Comparison of ENCODE assay signal across 21 cellular contexts in genomic region chr17:27503636-27504035, GRCh38. TPM values are rescaled to one million over a fixed set of nuclear protein-coding genes. Genes with fewer than 3 reads are reported as not detected.
DNase-seq lines count a peak whose midpoint lies in the region; ATAC-seq, FAIRE-seq and TF ChIP-seq lines count a peak whose summit lies in the region.
"Had no signal": no experiment of that assay in that cellular context is flagged by ENCODE, and none has a peak within 500 bp of the region (broad histone marks: within the 10 kb centered on the region; RNA-seq: fewer than 3 reads in every experiment).

No MANE protein-coding gene starts in this region.

- no peaks in the 10 kb centered on the region for H3K27me3 ChIP-seq in H1 (replicated peaks in 1 of 4; ENCODE audit: control insufficient read depth in 3 of 4, extremely low read depth in 1 of 4, insufficient read depth in 3 of 4, low read length in 3 of 4)

- H3K4me3 Mint-ChIP-seq in stimulated activated naive CD8-positive, alpha-beta T cell treated with anti-CD3 and anti-CD28 coated beads, Interleukin-15, Interleukin-2, amounts not matched to agents 100 ng/mL and 50 ng/mL, for 24 hours, result no peak overlapping the region
- H3K4me3 Mint-ChIP-seq in osteocyte (ENCODE audit: unreplicated experiment) (no peak overlapping the region), type B pancreatic cell (peak overlapping the region; percentile 9)
- H3K4me3 Mint-ChIP-seq: CD4-positive, alpha-beta T cell had no signal

- no peak overlapping the region for H4K5ac ChIP-seq in H1 (ENCODE audit: insufficient read length, low read depth, low read length)

- POLR2A ChIA-PET in H1 (lab: Charles Lee; ENCODE audit: partially characterized antibody), result no interaction called here

- no peak overlapping the region for H3K9ac ChIP-seq in H1 (replicated peaks in 1 of 4; ENCODE audit: extremely low read depth in 1 of 4, low read depth in 3 of 4, low read length in 3 of 4)

- ATAC-seq in stimulated activated naive CD8-positive, alpha-beta T cell treated with anti-CD3 and anti-CD28 coated beads, Interleukin-15, Interleukin-2, amounts not matched to agents 100 U/mL and 50 U/mL, for 24 hours, result no peak
- no peak for ATAC-seq in HG02678 (IDR thresholded peaks at IDR 0.05; ENCODE audit: unreplicated experiment)
- no peak for ATAC-seq in GM21360 (IDR thresholded peaks at IDR 0.05; ENCODE audit: unreplicated experiment)
- ATAC-seq: GM12878, PC-3 had no signal

- H2BK20ac ChIP-seq in H1 (ENCODE audit: low read length), result 0 out of 2 replicates have a peak overlapping the region, but pooled peaks have one; percentile 15

- H3K4me2 ChIP-seq in H1 (ENCODE audit: insufficient read depth in 1 of 2, low read depth in 2 of 2, low read length in 2 of 2), result no peak overlapping the region

- no peak overlapping the region for H4K8ac ChIP-seq in H1 (ENCODE audit: extremely low read depth, insufficient read depth, low read length)

- no peak for FAIRE-seq in H1 (lab: Jason Lieb, UNC)
- FAIRE-seq: A204.1, GM12878 had no signal

- no peak overlapping the region for H2BK120ac ChIP-seq in H1 (replicated peaks; ENCODE audit: low read depth, low read length)

- no peak for TF ChIP-seq EP300 in H1 (IDR thresholded peaks at IDR 0.05; ENCODE audit: borderline replicate concordance in 1 of 2, low read depth in 2 of 2, low read length in 2 of 2)

- H3K18ac ChIP-seq in H1 (ENCODE audit: extremely low read depth, low read length), result no peak overlapping the region

- DNase-seq in stimulated activated naive CD8-positive, alpha-beta T cell treated with anti-CD3 and anti-CD28 coated beads, Interleukin-15, Interleukin-2, amounts not matched to agents 100 U/mL and 50 U/mL, for 24 hours, result no peak
- no peak for DNase-seq in H1 (ENCODE audit: low read depth in 1 of 2, low spot score in 2 of 2)
- DNase-seq in osteocyte (ENCODE audit: extremely low spot score, unreplicated experiment), result no peak
- DNase-seq in type B pancreatic cell (ENCODE audit: extremely low spot score, unreplicated experiment), result no peak
- DNase-seq in effector CD4-positive, alpha-beta T cell, result no peak
- DNase-seq: Calu3; CD4-positive, alpha-beta T cell; DMS53; EL; KG1; NCI-H1105 treated with DMSO at 0.1 percent for 48 hours; NCI-H187; NCI-H226; PC-3; RPMI8226; SIG-M5 had no signal

- peaks cover 9% of the 10 kb centered on the region for H3K9me3 Mint-ChIP-seq in stimulated activated naive CD8-positive, alpha-beta T cell treated with anti-CD3 and anti-CD28 coated beads, Interleukin-15, Interleukin-2, amounts not matched to agents 100 ng/mL and 50 ng/mL, for 24 hours
- peaks cover 5% of the 10 kb centered on the region for H3K9me3 Mint-ChIP-seq in osteocyte (ENCODE audit: unreplicated experiment)
- H3K9me3 Mint-ChIP-seq in type B pancreatic cell, result no peaks in the 10 kb centered on the region

- no peak overlapping the region for H4K91ac ChIP-seq in H1 (replicated peaks; ENCODE audit: insufficient read length, low read length)

- H2BK12ac ChIP-seq in H1 (ENCODE audit: low read depth, low read length), result no peak overlapping the region

- no peak overlapping the region for H3K4ac ChIP-seq in H1 (replicated peaks; ENCODE audit: insufficient read length, low read depth, low read length)

- H3K23me2 ChIP-seq in H1 (ENCODE audit: low read depth, low read length), result no peaks in the 10 kb centered on the region; the same call in 1 of the 2 replicates

- H3K79me2 ChIP-seq in H1 (ENCODE audit: control insufficient read depth in 1 of 2, insufficient read depth in 2 of 2, low read length in 2 of 2), result peaks cover 4 to 78% of the 10 kb centered on the region in 2 experiments; a peak in 2 of 4 replicates

- CTCF ChIA-PET in H1 (lab: Charles Lee; ENCODE audit: partially characterized antibody), result interaction anchor here (1.5 kb wide), 1 partner anchor 31 kb away, joined by 5 read pairs; no protein-coding TSS in a partner anchor

- TF ChIP-seq CTCF in H1 (IDR thresholded peaks at IDR 0.05; ENCODE audit: control extremely low read depth in 1 of 3, insufficient read depth in 1 of 3, low read depth in 1 of 3, low read length in 3 of 3) (no peak), osteocyte (IDR thresholded peaks at IDR 0.05) (no peak), type B pancreatic cell (conservative IDR thresholded peaks at IDR 0.05) (no peak)

- no peak overlapping the region for H3K14ac ChIP-seq in H1 (ENCODE audit: insufficient read length)

- H3K27ac ChIP-seq in H1 (ENCODE audit: low read depth, low read length), result no peak overlapping the region

- WGBS in H1 (ENCODE audit: extremely low coverage in 1 of 2, insufficient coverage in 1 of 2, insufficient read length in 1 of 2, insufficient replicate concordance in 2 of 2, low coverage in 1 of 2, low lambda C conversion rate in 2 of 2, missing lambda C conversion rate in 1 of 2), 2 experiments, result 98% methylated on average over 7 of the region's 7 CpGs; no CpG with 5 or more reads in 1 of the 2 experiments

- H3K27ac Mint-ChIP-seq in stimulated activated naive CD8-positive, alpha-beta T cell treated with anti-CD3 and anti-CD28 coated beads, Interleukin-15, Interleukin-2, amounts not matched to agents 100 ng/mL and 50 ng/mL, for 24 hours, result peak overlapping the region; percentile 33
- H3K27ac Mint-ChIP-seq in osteocyte (ENCODE audit: unreplicated experiment) (peak overlapping the region; percentile 4), type B pancreatic cell (peak overlapping the region; percentile 98)
- H3K27ac Mint-ChIP-seq: CD4-positive, alpha-beta T cell had no signal

- H3K36me3 Mint-ChIP-seq in stimulated activated naive CD8-positive, alpha-beta T cell treated with anti-CD3 and anti-CD28 coated beads, Interleukin-15, Interleukin-2, amounts not matched to agents 100 ng/mL and 50 ng/mL, for 24 hours (ENCODE audit: low read depth), result peaks cover 59% of the 10 kb centered on the region
- H3K36me3 Mint-ChIP-seq in osteocyte (ENCODE audit: unreplicated experiment) (peaks cover 4% of the 10 kb centered on the region), type B pancreatic cell (peaks cover 9% of the 10 kb centered on the region)

- peaks cover 0 to 5% (median 0%) of the 10 kb centered on the region in 4 experiments; a peak in 3 of 8 replicates for H3K36me3 ChIP-seq in H1 (ENCODE audit: control insufficient read depth in 2 of 4, insufficient read depth in 4 of 4, low read length in 3 of 4)

- peaks cover 18% of the 10 kb centered on the region; the same call in 1 of the 2 replicates for H3K79me1 ChIP-seq in H1 (ENCODE audit: low read depth, low read length)

- no peak overlapping the region for H3K23ac ChIP-seq in H1 (ENCODE audit: insufficient read length)

- no peak overlapping the region for H3K4me3 ChIP-seq in H1 (ENCODE audit: extremely low read depth in 1 of 4, insufficient read depth in 2 of 4, low read depth in 3 of 4, low read length in 4 of 4)
- H3K4me3 ChIP-seq: GM12878 had no signal

- TF ChIP-seq POLR2A in H1 (IDR thresholded peaks at IDR 0.05; ENCODE audit: control extremely low read depth in 1 of 2, low read depth in 2 of 2, low read length in 2 of 2), result no peak

- no peak overlapping the region for H2BK15ac ChIP-seq in H1 (ENCODE audit: low read length)

- peaks cover 11 to 26% (median 22%) of the 10 kb centered on the region in 4 experiments; a peak in 6 of 7 replicates for H3K4me1 ChIP-seq in H1 (replicated peaks in 1 of 4; ENCODE audit: control insufficient read depth in 3 of 4, insufficient read depth in 4 of 4, low read length in 3 of 4)

- no peak for TF ChIP-seq RAD21 in H1 (IDR thresholded peaks at IDR 0.05 in 1 of 2, conservative IDR thresholded peaks at IDR 0.05 in 1 of 2; ENCODE audit: low read depth in 2 of 2, low read length in 2 of 2)

- 0 out of 2 replicates have a peak overlapping the region, but pooled peaks have one; percentile 60 for H2AK5ac ChIP-seq in H1 (ENCODE audit: low read depth, low read length)

- peaks cover 43% of the 10 kb centered on the region for H3K4me1 Mint-ChIP-seq in stimulated activated naive CD8-positive, alpha-beta T cell treated with anti-CD3 and anti-CD28 coated beads, Interleukin-15, Interleukin-2, amounts not matched to agents 100 ng/mL and 50 ng/mL, for 24 hours (ENCODE audit: low read depth)
- peaks cover 55% of the 10 kb centered on the region for H3K4me1 Mint-ChIP-seq in osteocyte (ENCODE audit: unreplicated experiment)
- peaks cover 40% of the 10 kb centered on the region for H3K4me1 Mint-ChIP-seq in type B pancreatic cell (ENCODE audit: unreplicated experiment)

- no peak overlapping the region for H2BK5ac ChIP-seq in H1 (ENCODE audit: low read depth, low read length)

- no peaks in the 10 kb centered on the region for H4K20me1 ChIP-seq in H1 (replicated peaks in 1 of 2; ENCODE audit: control insufficient read depth in 1 of 2, insufficient read depth in 2 of 2, low read length in 2 of 2)

- no peak overlapping the region for H2AFZ ChIP-seq in H1 (ENCODE audit: low read length)

- H3K56ac ChIP-seq in H1 (replicated peaks; ENCODE audit: insufficient read length, low read depth, low read length), result no peak overlapping the region

- H3K9me3 ChIP-seq in H1 (ENCODE audit: insufficient read depth in 2 of 2, low read depth in 1 of 2, low read length in 1 of 2), result peaks cover 21 to 24% of the 10 kb centered on the region in 2 experiments

- H3K27me3 Mint-ChIP-seq in stimulated activated naive CD8-positive, alpha-beta T cell treated with anti-CD3 and anti-CD28 coated beads, Interleukin-15, Interleukin-2, amounts not matched to agents 100 ng/mL and 50 ng/mL, for 24 hours, result no peaks in the 10 kb centered on the region
- H3K27me3 Mint-ChIP-seq in osteocyte (ENCODE audit: unreplicated experiment) (no peaks in the 10 kb centered on the region), type B pancreatic cell (no peaks in the 10 kb centered on the region)
- H3K27me3 Mint-ChIP-seq: CD4-positive, alpha-beta T cell had no signal

TF ChIP-seq in H1, 55 proteins besides CTCF, POLR2A, EP300 and RAD21 (continues in another document):
- no peak for TF ChIP-seq SP2 (IDR thresholded peaks at IDR 0.05; ENCODE audit: low read length)
- TF ChIP-seq RFX5 (IDR thresholded peaks at IDR 0.05; ENCODE audit: borderline replicate concordance, low read depth, low read length), result no peak
- no peak for TF ChIP-seq TCF12 (IDR thresholded peaks at IDR 0.05; ENCODE audit: low read depth, low read length)
- no peak for TF ChIP-seq CBX8 (IDR thresholded peaks at IDR 0.05; ENCODE audit: borderline replicate concordance, low read depth, low read length)
- no peak for TF ChIP-seq TAF1 (IDR thresholded peaks at IDR 0.05; ENCODE audit: low read depth, low read length)

RNA-seq across cellular contexts. Expression of gene KSR1, which starts 47.4 kb away (rescaled TPM):
- 33.9 and 34.7 TPM in 2 replicates for total RNA-seq in H1 (2021; fragmentation: NEBNext Ultra II Directional; extraction: Animal tissue kit (Norgen Biotek cat#: 25700))
- 14.1 and 26.8 TPM in 2 replicates for polyA plus RNA-seq in H1 (2011; rRNA removed)
- polyA plus RNA-seq in H1 (2011; cell fraction: cytosol; rRNA removed), result 20.7 TPM
- polyA plus RNA-seq in H1 (2011; cell fraction: nucleus; rRNA removed), result 87.7 TPM
- 19.6 to 26.5 TPM (median 24.3 TPM) in 4 replicates for polyA plus RNA-seq in H1 (2012, experiment 1 of 2)
- polyA plus RNA-seq in H1 (2012, experiment 2 of 2), result 23.5 TPM
- polyA plus RNA-seq in H1 (2013, experiment 1 of 2), result 21.2 TPM
- polyA plus RNA-seq in H1 (2013, experiment 2 of 2), result 21.5 TPM
- 30.5 and 37.0 TPM in 2 replicates for polyA minus RNA-seq in H1 (2011; rRNA and poly(A)+ RNA removed)
- polyA minus RNA-seq in H1 (2011; cell fraction: cytosol; rRNA and poly(A)+ RNA removed), result 30.8 TPM
- polyA minus RNA-seq in H1 (2011; cell fraction: nucleus; rRNA and poly(A)+ RNA removed), result 56.9 TPM
- total RNA-seq in osteocyte (56.0 and 63.4 TPM in 2 replicates), type B pancreatic cell (ENCODE audit: low replicate concordance) (57.8 and 74.0 TPM in 2 replicates)

Comparison
In these comparisons a context has a peak if more than half of its experiments do, and no peak if none do; other contexts are left out.
1. H3K27ac Mint-ChIP-seq: peak in every context shown above with its lines; median percentile 98 in type B pancreatic cell; 33 in stimulated activated naive CD8-positive, alpha-beta T cell treated with anti-CD3 and anti-CD28 coated beads, Interleukin-15, Interleukin-2, amounts not matched to agents 100 ng/mL and 50 ng/mL, for 24 hours; 4 in osteocyte.